ENCODE assay signal across 1 cellular context in genomic region chr3:155983834-155984474, GRCh38.
TF ChIP-seq lines count a peak whose summit lies in the region.

No MANE protein-coding gene starts in this region.

TF ChIP-seq in HepG2, 621 proteins besides CTCF, POLR2A, EP300 and RAD21 (continued from another document):
- no peak for TF ChIP-seq AKNA (CRISPR knock-in tag; IDR thresholded peaks at IDR 0.05; ENCODE audit: borderline replicate concordance)
- TF ChIP-seq STAT6 (CRISPR knock-in tag; IDR thresholded peaks at IDR 0.05; ENCODE audit: borderline replicate concordance) = no peak
- TF ChIP-seq ZNF234 (CRISPR knock-in tag; conservative IDR thresholded peaks at IDR 0.05) = no peak
- no peak for TF ChIP-seq ZNF317 (CRISPR knock-in tag; IDR thresholded peaks at IDR 0.05)
- TF ChIP-seq ZNF350 (CRISPR knock-in tag; IDR thresholded peaks at IDR 0.05; ENCODE audit: borderline replicate concordance, low read depth) = no peak
- no peak for TF ChIP-seq ZFP90 (CRISPR knock-in tag; IDR thresholded peaks at IDR 0.05; ENCODE audit: borderline replicate concordance)
- TF ChIP-seq BRCA1 (CRISPR knock-in tag; IDR thresholded peaks at IDR 0.05) = no peak
- no peak for TF ChIP-seq ATM (IDR thresholded peaks at IDR 0.05; ENCODE audit: borderline replicate concordance)
- TF ChIP-seq ZNF646 (CRISPR knock-in tag; IDR thresholded peaks at IDR 0.05) = no peak
- TF ChIP-seq, protein P1, sequence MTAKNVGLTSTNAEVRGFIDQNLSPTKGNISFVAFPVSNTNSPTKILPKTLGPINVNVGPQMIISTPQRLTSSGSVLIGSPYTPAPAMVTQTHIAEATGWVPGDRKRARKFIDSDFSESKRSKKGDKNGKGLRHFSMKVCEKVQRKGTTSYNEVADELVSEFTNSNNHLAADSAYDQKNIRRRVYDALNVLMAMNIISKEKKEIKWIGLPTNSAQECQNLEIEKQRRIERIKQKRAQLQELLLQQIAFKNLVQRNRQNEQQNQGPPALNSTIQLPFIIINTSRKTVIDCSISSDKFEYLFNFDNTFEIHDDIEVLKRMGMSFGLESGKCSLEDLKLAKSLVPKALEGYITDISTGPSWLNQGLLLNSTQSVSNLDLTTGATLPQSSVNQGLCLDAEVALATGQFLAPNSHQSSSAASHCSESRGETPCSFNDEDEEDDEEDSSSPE (CRISPR knock-in tag; IDR thresholded peaks at IDR 0.05) = no peak
- no peak for TF ChIP-seq CREBL2 (CRISPR knock-in tag; IDR thresholded peaks at IDR 0.05; ENCODE audit: borderline replicate concordance)
- TF ChIP-seq E2F1 (CRISPR knock-in tag; IDR thresholded peaks at IDR 0.05) = no peak
